ENCODE assay signal across 14 cellular contexts in the genomic region with DNA sequence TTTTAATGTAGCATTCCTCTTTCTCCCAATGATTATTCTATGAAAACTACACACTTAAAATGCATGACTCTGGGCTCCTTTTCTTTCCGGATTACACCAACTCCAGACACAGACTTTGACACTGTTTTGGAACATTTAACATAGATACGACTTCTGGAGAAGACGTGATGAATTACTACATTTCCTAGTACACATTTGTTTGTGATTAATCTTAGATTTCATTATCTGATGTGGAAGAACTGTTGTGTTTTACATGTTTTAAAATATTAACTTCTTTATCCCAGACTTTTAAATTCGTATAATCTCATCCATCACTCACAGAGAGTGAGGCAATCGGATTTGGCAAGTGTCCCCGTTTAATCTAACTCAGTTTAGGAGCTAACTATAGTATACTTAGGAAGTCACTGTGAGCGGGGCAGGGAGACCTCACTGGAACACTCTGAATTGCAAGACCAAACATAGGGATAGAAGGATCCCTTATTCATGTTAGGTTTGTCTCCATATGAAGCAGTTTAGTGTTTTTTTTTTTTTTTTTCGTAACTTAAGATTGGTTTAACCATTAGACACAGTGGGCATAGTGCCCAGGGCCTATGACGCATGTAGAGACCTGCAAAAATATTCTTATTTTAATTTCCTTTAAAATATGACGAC.
DNase-seq lines count a peak whose midpoint lies in the region; TF ChIP-seq lines count a peak whose summit lies in the region.
"Had no signal": no experiment of that assay in that cellular context is flagged by ENCODE, and none has a peak within 500 bp of the region (broad histone marks: within the 10 kb centered on the region; RNA-seq: fewer than 3 reads in every experiment).

No MANE protein-coding gene starts in this region.

- H3K27me3 ChIP-seq in esophagus muscularis mucosa (no peaks in the 10 kb centered on the region), thyroid gland (no peaks in the 10 kb centered on the region), prostate gland (replicated peaks; ENCODE audit: insufficient read depth) (no peaks in the 10 kb centered on the region), WERI-Rb-1 (ENCODE audit: insufficient read depth, low read depth, severe bottlenecking) (no peaks in the 10 kb centered on the region), testis (no peaks in the 10 kb centered on the region)

- H3K4me1 ChIP-seq in esophagus muscularis mucosa (peaks cover 0 to 21% (median 13%) of the 10 kb centered on the region in 4 donors), thyroid gland (peaks cover 23 to 29% of the 10 kb centered on the region in 2 donors), prostate gland (replicated peaks) (no peaks in the 10 kb centered on the region), testis (no peaks in the 10 kb centered on the region)

- no peak for TF ChIP-seq EP300 in esophagus muscularis mucosa (IDR thresholded peaks at IDR 0.05)

- intact Hi-C loops in esophagus muscularis mucosa (cut with DNase I): no loop called here
- intact Hi-C loops in thyroid gland (cut with DNase I): no loop called here
- intact Hi-C loops in prostate gland (cut with DNase I): no loop called here
- intact Hi-C loops in testis (cut with DNase I; ENCODE audit: low total_unique reads): no loop called here

- DNase-seq in NCI-H446 treated with DMSO at 0.1 percent for 48 hours (lab: John Stamatoyannopoulos, UW) (peak; percentile 45), esophagus muscularis mucosa (ENCODE audit: extremely low spot score) (no peak), left kidney (ENCODE audit: low read depth, low spot score) (peak; percentile 23), thyroid gland (no peak), prostate gland (ENCODE audit: low spot score) (no peak), WERI-Rb-1 (no peak), testis (no peak)
- no peak for DNase-seq in stimulated activated naive CD4-positive, alpha-beta T cell treated with Interleukin-2 at 50 U/mL for 16 hours (lab: John Stamatoyannopoulos, UW)
- DNase-seq: effector CD8-positive, alpha-beta T cell; GOT3; NCI-H2029; stimulated activated CD4-positive, alpha-beta T cell treated with anti-CD3 and anti-CD28 coated beads, Interleukin-1b, Interleukin-23, amount 100 ng/mL, for 48 hours; stimulated activated naive B cell treated with anti-CD40 and anti-IgM and Interleukin-4, amounts not matched to agents 10 μg/mL and 1 μg/mL and 100 μg/mL, for 72 hours had no signal

- 29% methylated on average over 10 of the region's 10 CpGs for WGBS in esophagus muscularis mucosa
- 57 to 64% methylated on average over 10 of the region's 10 CpGs for WGBS in thyroid gland, 2 donors
- WGBS in prostate gland: 32% methylated on average over 10 of the region's 10 CpGs
- WGBS in testis, 2 donors: 79 to 85% methylated on average over 10 of the region's 10 CpGs

- peak overlapping the region in 2 of 4 donors; percentile 11 to 25 for H3K4me3 ChIP-seq in esophagus muscularis mucosa
- no peak overlapping the region for H3K4me3 ChIP-seq in thyroid gland (replicated peaks in 1 of 3)
- H3K4me3 ChIP-seq in prostate gland: no peak overlapping the region
- H3K4me3 ChIP-seq in WERI-Rb-1 (ENCODE audit: low read depth, low read length): no peak overlapping the region
- no peak overlapping the region for H3K4me3 ChIP-seq in testis
- H3K4me3 ChIP-seq: K562 had no signal

- H3K27ac ChIP-seq in esophagus muscularis mucosa (replicated peaks in 1 of 4) (peak overlapping the region; percentile 50 to 67 (median 60)), thyroid gland (peak overlapping the region; percentile 40 to 53 (median 52)), prostate gland (no peak overlapping the region), WERI-Rb-1 (no peak overlapping the region), testis (no peak overlapping the region)

- H3K9me3 ChIP-seq in esophagus muscularis mucosa: no peaks in the 10 kb centered on the region
- H3K9me3 ChIP-seq in thyroid gland: no peaks in the 10 kb centered on the region
- no peaks in the 10 kb centered on the region for H3K9me3 ChIP-seq in prostate gland
- no peaks in the 10 kb centered on the region for H3K9me3 ChIP-seq in WERI-Rb-1 (ENCODE audit: severe bottlenecking)
- H3K9me3 ChIP-seq in testis: no peaks in the 10 kb centered on the region

- H3K36me3 ChIP-seq in esophagus muscularis mucosa: no peaks in the 10 kb centered on the region
- no peaks in the 10 kb centered on the region for H3K36me3 ChIP-seq in thyroid gland
- H3K36me3 ChIP-seq in prostate gland: no peaks in the 10 kb centered on the region
- no peaks in the 10 kb centered on the region for H3K36me3 ChIP-seq in WERI-Rb-1
- H3K36me3 ChIP-seq in testis (ENCODE audit: low read depth, missing control alignments): no peaks in the 10 kb centered on the region

- TF ChIP-seq POLR2A in esophagus muscularis mucosa (IDR thresholded peaks at IDR 0.05; ENCODE audit: low read depth): no peak
- no peak for TF ChIP-seq POLR2A in thyroid gland (IDR thresholded peaks at IDR 0.05)
- no peak for TF ChIP-seq POLR2A in prostate gland (IDR thresholded peaks at IDR 0.05)
- no peak for TF ChIP-seq POLR2A in testis (IDR thresholded peaks at IDR 0.05)

- TF ChIP-seq CTCF in esophagus muscularis mucosa (IDR thresholded peaks at IDR 0.05) (no peak), thyroid gland (IDR thresholded peaks at IDR 0.05) (no peak), prostate gland (IDR thresholded peaks at IDR 0.05) (no peak), WERI-Rb-1 (IDR thresholded peaks at IDR 0.05; ENCODE audit: low read depth, low read length) (no peak), testis (IDR thresholded peaks at IDR 0.05) (no peak)

Comparison
In these comparisons a context has a peak if more than half of its experiments do, and no peak if none do; other contexts are left out.
1. DNase-seq: peak in NCI-H446 treated with DMSO at 0.1 percent for 48 hours (single experiment) and left kidney (single experiment); none in esophagus muscularis mucosa (single experiment), thyroid gland (0 of 2), prostate gland (single experiment), WERI-Rb-1 (single experiment), testis (single experiment) and stimulated activated naive CD4-positive, alpha-beta T cell treated with Interleukin-2 at 50 U/mL for 16 hours (single experiment).
2. H3K27ac ChIP-seq: peak in esophagus muscularis mucosa (4 of 4) and thyroid gland (3 of 3); none in prostate gland (0 of 2), WERI-Rb-1 (single experiment) and testis (0 of 2).